9 cellular contexts compared by ENCODE assay signal in the genomic region with DNA sequence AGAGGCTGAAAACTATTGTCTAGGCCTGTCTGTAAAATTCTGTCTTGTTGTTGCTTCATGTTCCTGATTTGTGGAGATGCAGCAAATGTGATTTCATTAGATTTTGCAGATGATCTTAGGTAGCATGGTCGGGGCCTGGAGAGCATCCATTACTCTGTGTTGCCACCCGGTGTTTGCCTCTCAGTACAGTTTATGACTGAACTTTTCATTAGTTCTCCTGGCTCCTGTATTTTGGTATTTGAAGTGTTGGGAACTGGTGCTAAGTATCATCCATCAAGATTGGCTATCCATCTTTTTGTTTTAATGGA. TPM values are rescaled to one million over a fixed set of nuclear protein-coding genes. Genes with fewer than 3 reads are reported as not detected.
A peak's percentile ranks its signal among the peaks of the same experiment; 100 is the strongest.
DNase-seq lines count a peak whose midpoint lies in the region; ATAC-seq, FAIRE-seq and TF ChIP-seq lines count a peak whose summit lies in the region.
"Had no signal": no experiment of that assay in that cellular context is flagged by ENCODE, and none has a peak within 500 bp of the region (broad histone marks: within the 10 kb centered on the region; RNA-seq: fewer than 3 reads in every experiment).

No MANE protein-coding gene starts in this region.

- H3K27me3 ChIP-seq in endothelial cell of umbilical vein (ENCODE audit: control insufficient read depth in 2 of 2, insufficient read depth in 2 of 2, low read length in 2 of 2) (no peaks in the 10 kb centered on the region), gastrocnemius medialis (no peaks in the 10 kb centered on the region)

- dilution Hi-C loops in endothelial cell of umbilical vein (cut with MboI; ENCODE audit: extremely low pct_ligation_motif_present, low sequenced_read_pairs): loop anchor here (10.0 kb wide), 1 partner anchor 197 kb away; a partner anchor contains a TSS

- TF ChIP-seq CTCF in endothelial cell of umbilical vein (IDR thresholded peaks at IDR 0.05; ENCODE audit: extremely low read depth in 1 of 2, insufficient read depth in 1 of 2, low read depth in 1 of 2, low read length in 2 of 2): no peak
- no peak for TF ChIP-seq CTCF in gastrocnemius medialis (IDR thresholded peaks at IDR 0.05 in 4 of 5, conservative IDR thresholded peaks at IDR 0.05 in 1 of 5)

- peak; percentile 25 for DNase-seq in EH (ENCODE audit: low read depth)
- peak; percentile 11 for DNase-seq in endothelial cell of umbilical vein (ENCODE audit: low read depth, low spot score)
- no peak for DNase-seq in gastrocnemius medialis
- no peak for DNase-seq in NCI-H226
- no peak for DNase-seq in SHP77 treated with DMSO at 0.1 percent for 48 hours (lab: John Stamatoyannopoulos, UW)
- no peak for DNase-seq in T-helper 9 cell
- DNase-seq: naive thymus-derived CD8-positive, alpha-beta T cell had no signal

- no TSS peak for BruUV-seq in endothelial cell of umbilical vein (replicated peaks; lab: Mats Ljungman, UMichigan)

- peaks cover 94% of the 10 kb centered on the region for H3K79me2 ChIP-seq in endothelial cell of umbilical vein (ENCODE audit: control insufficient read depth, insufficient read depth, low read length)

- no peaks in the 10 kb centered on the region for H3K9me1 ChIP-seq in endothelial cell of umbilical vein (replicated peaks; ENCODE audit: control insufficient read depth, extremely low read depth, insufficient read depth, low read length)

- no peak overlapping the region for H2AFZ ChIP-seq in endothelial cell of umbilical vein (ENCODE audit: low read depth, low read length)

- no peaks in the 10 kb centered on the region for H3K9me3 ChIP-seq in endothelial cell of umbilical vein (replicated peaks; ENCODE audit: control insufficient read depth, insufficient read depth, low read length)
- H3K9me3 ChIP-seq in gastrocnemius medialis: no peaks in the 10 kb centered on the region

- H3K27ac ChIP-seq in endothelial cell of umbilical vein (ENCODE audit: insufficient read depth, low read depth, low read length) (peak overlapping the region; percentile 74), gastrocnemius medialis (peak overlapping the region; percentile 76 to 79 (median 78))

- no peak overlapping the region for H3K4me3 ChIP-seq in endothelial cell of umbilical vein (replicated peaks in 1 of 3; ENCODE audit: insufficient read depth in 1 of 3, low read depth in 1 of 3, low read length in 3 of 3)
- H3K4me3 ChIP-seq in gastrocnemius medialis: no peak overlapping the region

- in situ Hi-C loops in gastrocnemius medialis (cut with MboI; ENCODE audit: low sequenced_read_pairs in 4 of 4): loop anchor here in 1 of 4 donors (25.0 kb wide), 1 partner anchor 510 kb away; a partner anchor contains a TSS

- H3K4me2 ChIP-seq in endothelial cell of umbilical vein (ENCODE audit: insufficient read depth, low read length): peak overlapping the region; percentile 26

- CTCF ChIA-PET in endothelial cell of umbilical vein (lab: Charles Lee): interaction anchor here (0.8 to 1.6 kb wide), 6 partner anchors 9 to 286 kb away, joined by 3 to 14 read pairs (median 6); no protein-coding TSS in a partner anchor

- H3K4me1 ChIP-seq in endothelial cell of umbilical vein (ENCODE audit: control insufficient read depth, extremely low read depth, insufficient read depth, low read length) (peaks cover 45% of the 10 kb centered on the region), gastrocnemius medialis (peaks cover 27 to 39% of the 10 kb centered on the region in 2 donors)

- H3K9ac ChIP-seq in endothelial cell of umbilical vein (replicated peaks; ENCODE audit: extremely low read depth, insufficient read depth, low read length): peak overlapping the region; percentile 40

- ATAC-seq in SK-N-SH treated with all-trans-retinoic acid at 6 μM for 48 hours: peak; percentile 58
- no peak for ATAC-seq in gastrocnemius medialis
- ATAC-seq in GM19324 (IDR thresholded peaks at IDR 0.05; ENCODE audit: low FRiP score, unreplicated experiment): no peak
- ATAC-seq: naive thymus-derived CD8-positive, alpha-beta T cell had no signal

- POLR2A ChIA-PET in endothelial cell of umbilical vein (lab: Charles Lee): no interaction called here

- TF ChIP-seq POLR2A in endothelial cell of umbilical vein (IDR thresholded peaks at IDR 0.05; ENCODE audit: low read depth, low read length) (no peak), gastrocnemius medialis (IDR thresholded peaks at IDR 0.05) (no peak)

- H3K36me3 ChIP-seq in endothelial cell of umbilical vein (ENCODE audit: control insufficient read depth in 2 of 2, extremely low read depth in 1 of 2, insufficient read depth in 2 of 2, low read length in 2 of 2) (peaks cover 10 to 14% of the 10 kb centered on the region in 2 experiments), gastrocnemius medialis (peaks cover 0 to 18% of the 10 kb centered on the region in 2 donors)

- FAIRE-seq in endothelial cell of umbilical vein (lab: Jason Lieb, UNC): peak; percentile 35

- H4K20me1 ChIP-seq in endothelial cell of umbilical vein (replicated peaks; ENCODE audit: control insufficient read depth, extremely low read depth, insufficient read depth, low read length): peaks cover 13% of the 10 kb centered on the region

- intact Hi-C loops in endothelial cell of umbilical vein (cut with micrococcal nuclease) (no loop called here), gastrocnemius medialis (cut with DNase I; ENCODE audit: low total_unique reads) (no loop called here)

TF ChIP-seq in SK-N-SH treated with all-trans-retinoic acid at 6 μM for 48 hours, 23 proteins besides CTCF, POLR2A, EP300 and RAD21 (continues in another document):
- TF ChIP-seq, protein P1, sequence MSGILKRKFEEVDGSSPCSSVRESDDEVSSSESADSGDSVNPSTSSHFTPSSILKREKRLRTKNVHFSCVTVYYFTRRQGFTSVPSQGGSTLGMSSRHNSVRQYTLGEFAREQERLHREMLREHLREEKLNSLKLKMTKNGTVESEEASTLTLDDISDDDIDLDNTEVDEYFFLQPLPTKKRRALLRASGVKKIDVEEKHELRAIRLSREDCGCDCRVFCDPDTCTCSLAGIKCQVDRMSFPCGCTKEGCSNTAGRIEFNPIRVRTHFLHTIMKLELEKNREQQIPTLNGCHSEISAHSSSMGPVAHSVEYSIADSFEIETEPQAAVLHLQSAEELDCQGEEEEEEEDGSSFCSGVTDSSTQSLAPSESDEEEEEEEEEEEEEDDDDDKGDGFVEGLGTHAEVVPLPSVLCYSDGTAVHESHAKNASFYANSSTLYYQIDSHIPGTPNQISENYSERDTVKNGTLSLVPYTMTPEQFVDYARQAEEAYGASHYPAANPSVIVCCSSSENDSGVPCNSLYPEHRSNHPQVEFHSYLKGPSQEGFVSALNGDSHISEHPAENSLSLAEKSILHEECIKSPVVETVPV (CRISPR knock-in tag; IDR thresholded peaks at IDR 0.05): no peak
- TF ChIP-seq GLIS3 (CRISPR knock-in tag; IDR thresholded peaks at IDR 0.05) (no peak), TOX (CRISPR knock-in tag; IDR thresholded peaks at IDR 0.05; ENCODE audit: borderline replicate concordance) (no peak), ZFP30 (CRISPR knock-in tag; IDR thresholded peaks at IDR 0.05) (no peak)

TF ChIP-seq in endothelial cell of umbilical vein, 7 proteins besides CTCF, POLR2A, EP300 and RAD21:
- TF ChIP-seq JUN (IDR thresholded peaks at IDR 0.05; ENCODE audit: borderline replicate concordance, insufficient read depth, insufficient read length, low read depth) (no peak), EZH2 (IDR thresholded peaks at IDR 0.05; ENCODE audit: borderline replicate concordance, low read depth, low read length, severe bottlenecking) (no peak), GATA2 (IDR thresholded peaks at IDR 0.05; ENCODE audit: insufficient read depth, insufficient read length, low read depth, low read length) (no peak), MYC (IDR thresholded peaks at IDR 0.05; ENCODE audit: low read depth, low read length) (no peak), POLR2AphosphoS5 (IDR thresholded peaks at IDR 0.05; ENCODE audit: insufficient read depth, low read depth, low read length) (no peak), FOS (IDR thresholded peaks at IDR 0.05; ENCODE audit: borderline replicate concordance, insufficient read depth, low read length) (no peak)
- TF ChIP-seq, protein P2, sequence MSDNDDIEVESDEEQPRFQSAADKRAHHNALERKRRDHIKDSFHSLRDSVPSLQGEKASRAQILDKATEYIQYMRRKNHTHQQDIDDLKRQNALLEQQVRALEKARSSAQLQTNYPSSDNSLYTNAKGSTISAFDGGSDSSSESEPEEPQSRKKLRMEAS (IDR thresholded peaks at IDR 0.05; ENCODE audit: insufficient read depth, insufficient read length): no peak

RNA-seq across cellular contexts. Expression of a gene that starts 7.7 kb away (rescaled TPM):
- total RNA-seq in endothelial cell of umbilical vein (170 and 182 TPM in 2 replicates), gastrocnemius medialis (10 to 100 TPM; 26.6 to 65.8 (median 45.7) TPM)
- 72.2 and 73.6 TPM in 2 replicates for polyA plus RNA-seq in endothelial cell of umbilical vein
- 117 and 139 TPM in 2 replicates for polyA plus RNA-seq in endothelial cell of umbilical vein (2011; cell fraction: cytosol; rRNA removed)
- 52.4 and 59.2 TPM in 2 replicates for polyA plus RNA-seq in endothelial cell of umbilical vein (2011; cell fraction: nucleus; rRNA removed)
- 121 and 190 TPM in 2 replicates for polyA plus RNA-seq in endothelial cell of umbilical vein (2012)
- polyA minus RNA-seq in endothelial cell of umbilical vein: 41.5 and 43.3 TPM in 2 replicates
- 26.1 TPM for polyA minus RNA-seq in endothelial cell of umbilical vein (2011; cell fraction: cytosol; rRNA and poly(A)+ RNA removed)
- 14.1 and 20.4 TPM in 2 replicates for polyA minus RNA-seq in endothelial cell of umbilical vein (2011; cell fraction: nucleus; rRNA and poly(A)+ RNA removed)

Comparison
In these comparisons a context has a peak if more than half of its experiments do, and no peak if none do; other contexts are left out.
1. DNase-seq: peak in EH (single experiment) and endothelial cell of umbilical vein (single experiment); none in gastrocnemius medialis (0 of 2), NCI-H226 (single experiment), SHP77 treated with DMSO at 0.1 percent for 48 hours (single experiment) and T-helper 9 cell (single experiment).